17 cellular contexts compared by ENCODE assay signal in the genomic region with DNA sequence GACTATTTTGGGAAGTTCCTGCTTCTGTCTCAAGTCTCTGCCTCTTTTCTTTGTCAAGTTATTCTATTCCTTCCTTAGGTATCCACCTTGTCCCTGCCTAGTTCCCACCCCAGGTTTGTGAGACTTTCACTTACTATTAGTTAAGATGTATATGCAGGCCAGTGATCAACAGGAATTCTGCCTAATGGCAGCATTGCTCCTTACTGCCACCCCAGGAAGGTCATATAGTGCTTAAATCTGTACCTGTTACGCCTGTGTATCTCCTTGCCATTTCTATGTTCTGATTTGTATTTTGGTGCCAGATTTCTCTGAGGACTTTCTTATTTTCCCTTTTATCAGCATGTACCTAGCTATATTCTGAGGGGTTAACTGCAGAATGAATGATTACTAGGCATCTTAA.
"Had no signal": no experiment of that assay in that cellular context is flagged by ENCODE, and none has a peak within 500 bp of the region (broad histone marks: within the 10 kb centered on the region; RNA-seq: fewer than 3 reads in every experiment).

No MANE protein-coding gene starts in this region.

- DNase-seq: activated CD4-positive, alpha-beta T cell treated with anti-CD3 and anti-CD28 coated beads for 1 hour; activated CD4-positive, alpha-beta T cell treated with anti-CD3 and anti-CD28 coated beads, Interleukin-2, amount 50 U/mL, for 48 hours; activated CD8-positive, alpha-beta memory T cell treated with anti-CD3 and anti-CD28 coated beads, Interleukin-2, amount 10 ng/mL, durations not matched to agents 7 days and 5 days; activated gamma-delta T cell; activated T-cell treated with anti-CD3 and anti-CD28 coated beads, Interleukin-2, amount 50 U/mL, for 4 hours; dorsolateral prefrontal cortex; foreskin melanocyte; heart left ventricle; kidney glomerular epithelial cell; ovary; stimulated activated CD4-positive, alpha-beta T cell treated with anti-CD3 and anti-CD28 coated beads, Interleukin-4, amount 100 ng/mL, for 1 hour; stimulated activated CD8-positive, alpha-beta memory T cell treated with anti-CD3 and anti-CD28 coated beads, Interleukin-4, amount 100 ng/mL, for 48 hours; stimulated activated naive CD8-positive, alpha-beta T cell treated with anti-CD3 and anti-CD28 coated beads, Interleukin-15, Interleukin-2, amounts not matched to agents 100 U/mL and 50 U/mL, for 24 hours had no signal

- H3K4me1 Mint-ChIP-seq: activated CD8-positive, alpha-beta memory T cell treated with anti-CD3 and anti-CD28 coated beads, Interleukin-2, amount 10 ng/mL, durations not matched to agents 7 days and 5 days had no signal

- H3K27me3 Mint-ChIP-seq: activated CD8-positive, alpha-beta memory T cell treated with anti-CD3 and anti-CD28 coated beads, Interleukin-2, amount 10 ng/mL, durations not matched to agents 7 days and 5 days; activated naive CD8-positive, alpha-beta T cell; type B pancreatic cell had no signal

- ATAC-seq: activated CD8-positive, alpha-beta memory T cell treated with anti-CD3 and anti-CD28 coated beads, Interleukin-2, amount 10 ng/mL, durations not matched to agents 7 days and 5 days; activated T-cell treated with anti-CD3 and anti-CD28 coated beads, Interleukin-2, amount 50 U/mL, for 4 hours; heart left ventricle; stimulated activated naive CD8-positive, alpha-beta T cell treated with anti-CD3 and anti-CD28 coated beads, Interleukin-15, Interleukin-2, amounts not matched to agents 100 U/mL and 50 U/mL, for 24 hours had no signal

- H3K9me3 ChIP-seq: ovary had no signal

- H3K4me3 Mint-ChIP-seq: activated CD8-positive, alpha-beta memory T cell treated with anti-CD3 and anti-CD28 coated beads, Interleukin-2, amount 10 ng/mL, durations not matched to agents 7 days and 5 days; activated naive CD8-positive, alpha-beta T cell; activated T-cell treated with anti-CD3 and anti-CD28 coated beads, Interleukin-2, amount 50 U/mL, for 4 hours; type B pancreatic cell had no signal

- H3K4me3 ChIP-seq: breast epithelium, dorsolateral prefrontal cortex, heart left ventricle, ovary, suprapubic skin had no signal

- H3K27me3 ChIP-seq: breast epithelium, heart left ventricle, ovary, suprapubic skin had no signal

- H3K36me3 ChIP-seq: breast epithelium, heart left ventricle, ovary, suprapubic skin had no signal

- H3K4me1 ChIP-seq: breast epithelium, heart left ventricle, suprapubic skin had no signal

- H3K36me3 Mint-ChIP-seq: activated CD8-positive, alpha-beta memory T cell treated with anti-CD3 and anti-CD28 coated beads, Interleukin-2, amount 10 ng/mL, durations not matched to agents 7 days and 5 days; activated naive CD8-positive, alpha-beta T cell; type B pancreatic cell had no signal

- H3K27ac ChIP-seq: breast epithelium, dorsolateral prefrontal cortex, heart left ventricle, ovary, suprapubic skin had no signal

- H3K27ac Mint-ChIP-seq: activated CD8-positive, alpha-beta memory T cell treated with anti-CD3 and anti-CD28 coated beads, Interleukin-2, amount 10 ng/mL, durations not matched to agents 7 days and 5 days; activated naive CD8-positive, alpha-beta T cell; type B pancreatic cell had no signal
